ENCODE assay signal across 1 cellular context in genomic region chr16:57313509-57313908, GRCh38.
TF ChIP-seq lines count a peak whose summit lies in the region.

No MANE protein-coding gene starts in this region.

TF ChIP-seq in HepG2, 621 proteins besides CTCF, POLR2A, EP300 and RAD21:
- TF ChIP-seq ZNF615 (CRISPR knock-in tag; IDR thresholded peaks at IDR 0.05; ENCODE audit: borderline replicate concordance) = no peak
- no peak for TF ChIP-seq ZFAT (CRISPR knock-in tag; conservative IDR thresholded peaks at IDR 0.05)
- TF ChIP-seq CAMTA2 (CRISPR knock-in tag; IDR thresholded peaks at IDR 0.05; ENCODE audit: borderline replicate concordance) = no peak
- TF ChIP-seq MYC (CRISPR knock-in tag; IDR thresholded peaks at IDR 0.05; ENCODE audit: borderline replicate concordance) = no peak
- 0 out of 2 replicates have a peak, but pooled peaks have one; percentile 20 for TF ChIP-seq NBN (conservative IDR thresholded peaks at IDR 0.05)
- TF ChIP-seq MNT (IDR thresholded peaks at IDR 0.05) = no peak
- TF ChIP-seq FOXP1 (IDR thresholded peaks at IDR 0.05) = 0 out of 2 replicates have a peak, but pooled peaks have one; percentile 13
- TF ChIP-seq FOXP1 (CRISPR knock-in tag; IDR thresholded peaks at IDR 0.05) = no peak
- 0 out of 2 replicates have a peak, but pooled peaks have one; percentile 45 for TF ChIP-seq FOXK2 (IDR thresholded peaks at IDR 0.05)
- TF ChIP-seq CERS6 (CRISPR knock-in tag; IDR thresholded peaks at IDR 0.05) = no peak
- TF ChIP-seq ZNF703 (CRISPR knock-in tag; IDR thresholded peaks at IDR 0.05; ENCODE audit: borderline replicate concordance) = no peak
- TF ChIP-seq SRSF9 (IDR thresholded peaks at IDR 0.05; ENCODE audit: borderline replicate concordance, insufficient read depth, low read depth, low read length, poor library complexity, severe bottlenecking) = no peak
